15 cellular contexts compared by ENCODE assay signal in the genomic region with DNA sequence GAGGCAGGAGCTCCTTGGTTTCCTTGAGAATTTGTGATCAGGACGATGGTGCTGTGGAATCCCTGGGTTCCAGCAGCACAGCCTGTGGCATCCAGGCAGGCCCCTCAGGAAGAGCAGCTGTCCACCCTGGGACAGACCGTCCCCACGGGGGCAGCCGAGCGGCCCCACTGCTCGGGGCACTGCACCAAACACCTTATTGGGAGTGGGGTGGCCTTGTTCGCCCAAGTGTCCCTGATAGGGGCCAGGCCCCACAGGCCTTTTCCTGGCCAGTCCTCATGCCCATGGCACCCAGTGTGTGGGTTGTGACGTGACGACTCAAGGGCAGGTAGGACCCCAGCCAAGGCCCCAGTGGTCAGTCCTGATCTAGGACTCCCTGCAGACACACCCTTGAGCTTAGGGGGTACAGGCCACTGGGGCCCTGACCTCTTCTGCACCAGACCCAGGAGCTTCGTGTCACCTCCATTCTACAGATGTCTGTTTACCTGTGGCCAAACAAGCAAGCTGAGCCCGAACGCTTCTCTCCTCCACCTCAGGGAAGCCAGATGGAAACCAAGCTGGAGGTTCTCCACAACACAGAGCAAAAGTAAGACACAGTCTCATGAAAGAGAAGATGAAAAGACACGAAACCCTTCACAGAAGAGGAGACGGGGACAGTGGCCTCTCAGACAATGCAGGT. TPM values are rescaled to one million over a fixed set of nuclear protein-coding genes. Genes with fewer than 3 reads are reported as not detected.
A peak's percentile ranks its signal among the peaks of the same experiment; 100 is the strongest.
DNase-seq lines count a peak whose midpoint lies in the region; ATAC-seq and TF ChIP-seq lines count a peak whose summit lies in the region.
"Had no signal": no experiment of that assay in that cellular context is flagged by ENCODE, and none has a peak within 500 bp of the region (broad histone marks: within the 10 kb centered on the region; RNA-seq: fewer than 3 reads in every experiment).

No MANE protein-coding gene starts in this region.

- CTCF ChIA-PET in activated CD4-positive, alpha-beta T cell treated with anti-CD3 and anti-CD28 coated beads, Interleukin-2, amount 10 ng/mL, durations not matched to agents 7 days and 5 days (lab: Charles Lee): interaction anchor here (0.6 to 1.4 kb wide), 3 partner anchors 8 to 39 kb away, joined by 3 to 7 read pairs (median 5); no protein-coding TSS in a partner anchor
- CTCF ChIA-PET in RWPE1 (lab: Yijun Ruan, JAX): no interaction called here

- DNase-seq in activated CD4-positive, alpha-beta T cell treated with anti-CD3 and anti-CD28 coated beads, Interleukin-2, amount 10 ng/mL, durations not matched to agents 7 days and 5 days: peak; percentile 21
- no peak for DNase-seq in activated CD4-positive, alpha-beta T cell treated with anti-CD3 and anti-CD28 coated beads, Interleukin-2, amount 50 U/mL, for 1 hour
- no peak for DNase-seq in RWPE1 (ENCODE audit: low spot score)
- no peak for DNase-seq in central memory CD8-positive, alpha-beta T cell (ENCODE audit: low spot score in 2 of 2)
- no peak for DNase-seq in osteocyte (ENCODE audit: extremely low spot score, unreplicated experiment)
- no peak for DNase-seq in H4 (ENCODE audit: low spot score)
- no peak for DNase-seq in SKM-1 treated with dmso at 0.1 percent for 144 hours (lab: John Stamatoyannopoulos, UW; ENCODE audit: unreplicated experiment)
- no peak for DNase-seq in activated CD4-positive, CD25-positive, alpha-beta regulatory T cell treated with anti-CD3 and anti-CD28 coated beads, Interleukin-2, amount 50 U/mL, for 72 hours
- DNase-seq: aorta, mammary epithelial cell, NCI-H1436 treated with DMSO at 0.1 percent for 48 hours, NCI-H510A treated with DMSO at 0.1 percent for 48 hours, trophoblast cell had no signal

- peaks cover 3% of the 10 kb centered on the region for H3K27me3 Mint-ChIP-seq in activated CD4-positive, alpha-beta T cell treated with anti-CD3 and anti-CD28 coated beads, Interleukin-2, amount 10 ng/mL, durations not matched to agents 7 days and 5 days
- H3K27me3 Mint-ChIP-seq in central memory CD8-positive, alpha-beta T cell: no peaks in the 10 kb centered on the region
- H3K27me3 Mint-ChIP-seq in osteocyte (ENCODE audit: unreplicated experiment): peaks cover 23% of the 10 kb centered on the region

- H3K36me3 Mint-ChIP-seq in activated CD4-positive, alpha-beta T cell treated with anti-CD3 and anti-CD28 coated beads, Interleukin-2, amount 10 ng/mL, durations not matched to agents 7 days and 5 days (ENCODE audit: low read depth): peaks cover 24% of the 10 kb centered on the region
- peaks cover 24% of the 10 kb centered on the region for H3K36me3 Mint-ChIP-seq in central memory CD8-positive, alpha-beta T cell (ENCODE audit: insufficient read depth)
- H3K36me3 Mint-ChIP-seq in osteocyte (ENCODE audit: unreplicated experiment): peaks cover 9% of the 10 kb centered on the region

- no peak for ATAC-seq in central memory CD8-positive, alpha-beta T cell (replicated peaks; ENCODE audit: extremely low read depth, poor library complexity, severe bottlenecking)
- ATAC-seq: A549 had no signal

- H3K9me3 Mint-ChIP-seq in activated CD4-positive, alpha-beta T cell treated with anti-CD3 and anti-CD28 coated beads, Interleukin-2, amount 10 ng/mL, durations not matched to agents 7 days and 5 days: no peaks in the 10 kb centered on the region
- H3K9me3 Mint-ChIP-seq in central memory CD8-positive, alpha-beta T cell: no peaks in the 10 kb centered on the region
- H3K9me3 Mint-ChIP-seq in osteocyte (ENCODE audit: unreplicated experiment): peaks cover 12% of the 10 kb centered on the region

- H3K4me3 Mint-ChIP-seq in activated CD4-positive, alpha-beta T cell treated with anti-CD3 and anti-CD28 coated beads, Interleukin-2, amount 10 ng/mL, durations not matched to agents 7 days and 5 days: peak overlapping the region; percentile 65
- peak overlapping the region; percentile 29 for H3K4me3 Mint-ChIP-seq in central memory CD8-positive, alpha-beta T cell
- H3K4me3 Mint-ChIP-seq in osteocyte (ENCODE audit: unreplicated experiment): peak overlapping the region; percentile 32

- peaks cover 36% of the 10 kb centered on the region for H3K4me1 Mint-ChIP-seq in activated CD4-positive, alpha-beta T cell treated with anti-CD3 and anti-CD28 coated beads, Interleukin-2, amount 10 ng/mL, durations not matched to agents 7 days and 5 days
- H3K4me1 Mint-ChIP-seq in central memory CD8-positive, alpha-beta T cell: peaks cover 29% of the 10 kb centered on the region
- peaks cover 21% of the 10 kb centered on the region for H3K4me1 Mint-ChIP-seq in osteocyte (ENCODE audit: unreplicated experiment)

- TF ChIP-seq CTCF in RWPE1 (conservative IDR thresholded peaks at IDR 0.05; ENCODE audit: low read depth) (no peak), osteocyte (IDR thresholded peaks at IDR 0.05) (no peak)

- H3K27ac ChIP-seq in RWPE1: 0 out of 2 replicates have a peak overlapping the region, but pooled peaks have one; percentile 12
- H3K27ac ChIP-seq: parathyroid adenoma had no signal

- POLR2A ChIA-PET in activated CD4-positive, alpha-beta T cell treated with anti-CD3 and anti-CD28 coated beads, Interleukin-2, amount 10 ng/mL, durations not matched to agents 7 days and 5 days (lab: Charles Lee): no interaction called here
- POLR2A ChIA-PET in RWPE1 (lab: Yijun Ruan, JAX; ENCODE audit: low non-redundant PET): interaction anchor here (0.5 kb wide), 1 partner anchor 22 kb away, joined by 3 read pairs; no protein-coding TSS in a partner anchor

- H3K27ac Mint-ChIP-seq in activated CD4-positive, alpha-beta T cell treated with anti-CD3 and anti-CD28 coated beads, Interleukin-2, amount 10 ng/mL, durations not matched to agents 7 days and 5 days: peak overlapping the region; percentile 91
- H3K27ac Mint-ChIP-seq in central memory CD8-positive, alpha-beta T cell (ENCODE audit: low read depth): no peak overlapping the region
- H3K27ac Mint-ChIP-seq in osteocyte (ENCODE audit: unreplicated experiment): no peak overlapping the region

RNA-seq across cellular contexts. Expression of a gene that starts 1.5 kb away (rescaled TPM):
- total RNA-seq in activated CD4-positive, alpha-beta T cell treated with anti-CD3 and anti-CD28 coated beads, Interleukin-2, amount 10 ng/mL, durations not matched to agents 7 days and 5 days: 10 to 100 TPM; 46.9 to 49.2 TPM
- total RNA-seq in osteocyte: 34.3 and 40.6 TPM in 2 replicates
- total RNA-seq in H4 (2014; rRNA removed; shearing (Covaris generic)): 7.3 and 13.9 TPM in 2 replicates

RNA-seq across cellular contexts. Expression of a gene that starts 24.5 kb away (rescaled TPM):
- 10 to 100 TPM; 20.0 to 20.8 TPM for total RNA-seq in activated CD4-positive, alpha-beta T cell treated with anti-CD3 and anti-CD28 coated beads, Interleukin-2, amount 10 ng/mL, durations not matched to agents 7 days and 5 days
- total RNA-seq in osteocyte: 17.2 and 17.3 TPM in 2 replicates
- total RNA-seq in H4 (2014; rRNA removed; shearing (Covaris generic)): 5.1 and 9.1 TPM in 2 replicates
